ENCODE assay signal across 11 cellular contexts in genomic region chr7:7959979-7960670, GRCh38. TPM values are rescaled to one million over a fixed set of nuclear protein-coding genes. Genes with fewer than 3 reads are reported as not detected.
DNase-seq lines count a peak whose midpoint lies in the region; ATAC-seq, FAIRE-seq and TF ChIP-seq lines count a peak whose summit lies in the region.
"Had no signal": no experiment of that assay in that cellular context is flagged by ENCODE, and none has a peak within 500 bp of the region (broad histone marks: within the 10 kb centered on the region; RNA-seq: fewer than 3 reads in every experiment).

No MANE protein-coding gene starts in this region.

- no peak overlapping the region for H3K4me3 ChIP-seq in GM12878
- H3K4me3 ChIP-seq: gastrocnemius medialis had no signal

- DNase-seq in GM12878 (ENCODE audit: low read depth, low spot score) (peak; percentile 79), left lobe of liver (ENCODE audit: low spot score) (no peak)
- DNase-seq in activated naive CD8-positive, alpha-beta T cell treated with anti-CD3 and anti-CD28 coated beads for 36 hours = no peak
- no peak for DNase-seq in activated CD8-positive, alpha-beta T cell treated with anti-CD3 and anti-CD28 coated beads for 36 hours
- DNase-seq in activated CD4-positive, alpha-beta T cell treated with anti-CD3 and anti-CD28 coated beads, Interleukin-2, amount 50 U/mL, for 1 hour = no peak
- DNase-seq: gastrocnemius medialis, NCI-H187, T-cell had no signal

- SMC1A ChIA-PET in GM12878 (lab: Charles Lee; ENCODE audit: uncharacterized antibody, unreplicated experiment) = interaction anchor here (0.6 to 10.0 kb wide), 7 partner anchors 15 to 434 kb away, joined by 3 to 132 read pairs (median 3); no protein-coding TSS in a partner anchor

- H3K27me3 ChIP-seq in GM12878 (replicated peaks in 1 of 2; ENCODE audit: control insufficient read depth in 2 of 2, insufficient read depth in 2 of 2, low read length in 1 of 2) = no peaks in the 10 kb centered on the region
- H3K27me3 ChIP-seq: gastrocnemius medialis had no signal

- no peaks in the 10 kb centered on the region for H3K79me2 ChIP-seq in GM12878 (ENCODE audit: control insufficient read depth, insufficient read depth, low read length)

- peak; percentile 78 for FAIRE-seq in GM12878 (lab: Jason Lieb, UNC)

- TF ChIP-seq POLR2A in GM12878 (IDR thresholded peaks at IDR 0.05; ENCODE audit: low read depth, low read length) = no peak

- no peaks in the 10 kb centered on the region for H3K27me3 Mint-ChIP-seq in activated naive CD8-positive, alpha-beta T cell treated with anti-CD3 and anti-CD28 coated beads for 36 hours
- no peaks in the 10 kb centered on the region for H3K27me3 Mint-ChIP-seq in activated CD8-positive, alpha-beta T cell treated with anti-CD3 and anti-CD28 coated beads for 36 hours
- H3K27me3 Mint-ChIP-seq: T-cell had no signal

- H3K4me1 ChIP-seq in GM12878 (ENCODE audit: control insufficient read depth, insufficient read depth, low read length) = peaks cover 42% of the 10 kb centered on the region
- H3K4me1 ChIP-seq: gastrocnemius medialis had no signal

- no peaks in the 10 kb centered on the region for H3K36me3 ChIP-seq in GM12878 (ENCODE audit: control insufficient read depth in 2 of 2, insufficient read depth in 2 of 2, low read length in 1 of 2)
- H3K36me3 ChIP-seq: gastrocnemius medialis had no signal

- H3K9me3 ChIP-seq in GM12878 (replicated peaks; ENCODE audit: control insufficient read depth, insufficient read depth, low read length) = peaks cover 2% of the 10 kb centered on the region; the same call in 1 of the 3 replicates
- H3K9me3 ChIP-seq: gastrocnemius medialis had no signal

- RAD21 ChIA-PET in GM12878 (lab: Charles Lee; ENCODE audit: unreplicated experiment) = interaction anchor here (0.7 to 1.6 kb wide), 3 partner anchors 11 to 38 kb away, joined by 3 to 7 read pairs (median 3); no protein-coding TSS in a partner anchor

- peaks cover 4% of the 10 kb centered on the region for H3K4me1 Mint-ChIP-seq in activated naive CD8-positive, alpha-beta T cell treated with anti-CD3 and anti-CD28 coated beads for 36 hours
- peaks cover 4% of the 10 kb centered on the region for H3K4me1 Mint-ChIP-seq in activated CD8-positive, alpha-beta T cell treated with anti-CD3 and anti-CD28 coated beads for 36 hours (ENCODE audit: low read depth)

- TF ChIP-seq RAD21 in GM12878 (IDR thresholded peaks at IDR 0.05; ENCODE audit: insufficient read depth, low read depth, low read length) = peak; percentile 19; the same call in 1 of the 2 replicates

- peak; percentile 95 for ATAC-seq in GM19023 (IDR thresholded peaks at IDR 0.05; ENCODE audit: unreplicated experiment)
- peak; percentile 89 for ATAC-seq in GM21619 (IDR thresholded peaks at IDR 0.05; ENCODE audit: unreplicated experiment)
- peak; percentile 68 for ATAC-seq in HG03097 (IDR thresholded peaks at IDR 0.05; ENCODE audit: low FRiP score, unreplicated experiment)
- ATAC-seq in GM12878 = peak; percentile 94
- no peak for ATAC-seq in activated CD8-positive, alpha-beta T cell treated with anti-CD3 and anti-CD28 coated beads for 36 hours
- no peak for ATAC-seq in left lobe of liver
- ATAC-seq: gastrocnemius medialis, T-cell had no signal

- H3K4me3 Mint-ChIP-seq in activated naive CD8-positive, alpha-beta T cell treated with anti-CD3 and anti-CD28 coated beads for 36 hours = no peak overlapping the region
- H3K4me3 Mint-ChIP-seq in activated CD8-positive, alpha-beta T cell treated with anti-CD3 and anti-CD28 coated beads for 36 hours = no peak overlapping the region
- H3K4me3 Mint-ChIP-seq: T-cell had no signal

- no peaks in the 10 kb centered on the region for H4K20me1 ChIP-seq in GM12878 (ENCODE audit: control insufficient read depth, insufficient read depth)

- peak overlapping the region; percentile 64 for H3K4me2 ChIP-seq in GM12878 (ENCODE audit: control insufficient read depth, insufficient read depth)

- H2AFZ ChIP-seq in GM12878 (ENCODE audit: control insufficient read depth, low read depth, low read length) = no peak overlapping the region

- in situ Hi-C loops in GM12878 (cut with MboI) = no loop called here

- no peak overlapping the region for H3K9ac ChIP-seq in GM12878 (ENCODE audit: control insufficient read depth, insufficient read depth, low read length)

- no peak for TF ChIP-seq CTCF in GM12878 (IDR thresholded peaks at IDR 0.05 in 2 of 3, conservative IDR thresholded peaks at IDR 0.05 in 1 of 3; ENCODE audit: control insufficient read depth in 2 of 3, extremely low read depth in 1 of 3, insufficient read depth in 1 of 3, low read depth in 3 of 3, low read length in 3 of 3)
- no peak for TF ChIP-seq CTCF in activated CD8-positive, alpha-beta T cell treated with anti-CD3 and anti-CD28 coated beads for 36 hours (IDR thresholded peaks at IDR 0.05)

- POLR2A ChIA-PET in GM12878 (lab: Charles Lee) = interaction anchor here (0.5 to 1.0 kb wide), 6 partner anchors 8 to 104 kb away, joined by 3 to 5 read pairs (median 3); partner anchors contain the start of gene GLCCI1
- POLR2A ChIA-PET in activated CD8-positive, alpha-beta T cell treated with anti-CD3 and anti-CD28 coated beads for 36 hours (lab: Charles Lee) = interaction anchor here (1.1 kb wide), 1 partner anchor 8 kb away, joined by 3 read pairs; the partner anchor contains the start of gene GLCCI1

- WGBS in GM12878 (ENCODE audit: insufficient coverage, insufficient replicate concordance, low lambda C conversion rate, missing lambda C conversion rate) = 24% methylated on average over 4 of the region's 4 CpGs

- intact Hi-C loops in GM12878 (cut with micrococcal nuclease; ENCODE audit: unreplicated experiment) = no loop called here
- intact Hi-C loops in activated CD8-positive, alpha-beta T cell treated with anti-CD3 and anti-CD28 coated beads for 36 hours (cut with micrococcal nuclease) = no loop called here

- no peak overlapping the region for H3K27ac Mint-ChIP-seq in activated naive CD8-positive, alpha-beta T cell treated with anti-CD3 and anti-CD28 coated beads for 36 hours
- H3K27ac Mint-ChIP-seq in activated CD8-positive, alpha-beta T cell treated with anti-CD3 and anti-CD28 coated beads for 36 hours = no peak overlapping the region
- H3K27ac Mint-ChIP-seq: T-cell had no signal

- peak overlapping the region; percentile 43; the same call in 1 of the 2 replicates for H3K27ac ChIP-seq in GM12878 (ENCODE audit: control insufficient read depth, insufficient read depth)
- H3K27ac ChIP-seq: gastrocnemius medialis had no signal

- CTCF ChIA-PET in GM12878 (lab: Yijun Ruan, JAX) = interaction anchor here (0.8 to 1.4 kb wide), 3 partner anchors 9 to 279 kb away, joined by 3 to 5 read pairs (median 3); no protein-coding TSS in a partner anchor
- CTCF ChIA-PET in activated CD8-positive, alpha-beta T cell treated with anti-CD3 and anti-CD28 coated beads for 36 hours (lab: Charles Lee) = no interaction called here

- no peaks in the 10 kb centered on the region for H3K9me3 Mint-ChIP-seq in activated naive CD8-positive, alpha-beta T cell treated with anti-CD3 and anti-CD28 coated beads for 36 hours
- no peaks in the 10 kb centered on the region for H3K9me3 Mint-ChIP-seq in activated CD8-positive, alpha-beta T cell treated with anti-CD3 and anti-CD28 coated beads for 36 hours
- H3K9me3 Mint-ChIP-seq: T-cell had no signal

- H3K36me3 Mint-ChIP-seq in activated naive CD8-positive, alpha-beta T cell treated with anti-CD3 and anti-CD28 coated beads for 36 hours = no peaks in the 10 kb centered on the region
- no peaks in the 10 kb centered on the region for H3K36me3 Mint-ChIP-seq in activated CD8-positive, alpha-beta T cell treated with anti-CD3 and anti-CD28 coated beads for 36 hours (ENCODE audit: low read depth)

- peak; percentile 9 to 48; a peak in 1 of 4 replicates for TF ChIP-seq EP300 in GM12878 (IDR thresholded peaks at IDR 0.05; ENCODE audit: borderline replicate concordance in 1 of 2, control insufficient read depth in 1 of 2, low read depth in 2 of 2, low read length in 2 of 2)

- BruUV-seq in GM12878 (replicated peaks; lab: Mats Ljungman, UMichigan) = no TSS peak

TF ChIP-seq in GM12878, 131 proteins besides CTCF, POLR2A, EP300 and RAD21 (continues in another document):
- no peak for TF ChIP-seq ZBTB33 (IDR thresholded peaks at IDR 0.05)

RNA-seq across cellular contexts. Expression of gene GLCCI1, which starts 8.5 kb away (rescaled TPM):
- 212 and 234 TPM in 2 replicates for total RNA-seq in GM12878 (2013; cell fraction: nucleolus; rRNA removed)
- total RNA-seq in GM12878 (2014; rRNA removed) = 22.3 and 23.6 TPM in 2 replicates
- 33.4 and 39.8 TPM in 2 replicates for total RNA-seq in GM12878 (2014; rRNA removed; fragmentation: Illumina TruSeq; extraction: Trizol)
- total RNA-seq in GM12878 (2021) = 52.2 and 52.6 TPM in 2 replicates
- 25.4 TPM for polyA plus RNA-seq in GM12878 (2011; ENCODE audit: low read depth)
- 92.0 and 104 TPM in 2 replicates for polyA plus RNA-seq in GM12878 (2011; rRNA removed)
- polyA plus RNA-seq in GM12878 (2011; cell fraction: cytosol; rRNA removed) = 48.0 and 53.3 TPM in 2 replicates
- 93.7 and 109 TPM in 2 replicates for polyA plus RNA-seq in GM12878 (2011; cell fraction: nucleus; rRNA removed)
- polyA plus RNA-seq in GM12878 (2012) = 35.3 and 48.3 TPM in 2 replicates
- polyA plus RNA-seq in GM12878 (2014; fragmentation: Illumina TruSeq; extraction: Trizol) = 34.2 and 40.6 TPM in 2 replicates
- 10 to 100 TPM; 16.2 to 17.9 TPM for polyA plus RNA-seq in GM12878 (2014; fragmentation: Nextera tagmentation; extraction: Ambion mirVana)
- 32.9 and 34.7 TPM in 2 replicates for polyA plus RNA-seq in GM12878 (2014; rRNA removed)
- 10 to 100 TPM; 12.6 to 16.7 TPM for polyA plus RNA-seq in GM12878 (2016; fragmentation: Nextera tagmentation; extraction: Ambion mirVana)
- 134 and 207 TPM in 2 replicates for polyA minus RNA-seq in GM12878 (2011; rRNA and poly(A)+ RNA removed)
- polyA minus RNA-seq in GM12878 (2011; cell fraction: cytosol; rRNA and poly(A)+ RNA removed) = 40.4 and 48.7 TPM in 2 replicates
- polyA minus RNA-seq in GM12878 (2011; cell fraction: nucleus; rRNA and poly(A)+ RNA removed) = 165 and 313 TPM in 2 replicates
- total RNA-seq in activated naive CD8-positive, alpha-beta T cell treated with anti-CD3 and anti-CD28 coated beads for 36 hours = 1 to 10 TPM; 6.9 to 9.0 TPM
- 10 to 100 TPM; 11.3 to 13.0 TPM for total RNA-seq in activated CD8-positive, alpha-beta T cell treated with anti-CD3 and anti-CD28 coated beads for 36 hours
- 4.4 TPM for total RNA-seq in left lobe of liver

Comparison
In these comparisons a context has a peak if more than half of its experiments do, and no peak if none do; other contexts are left out.
1. ATAC-seq: peak in GM19023 (single experiment), GM21619 (single experiment), HG03097 (single experiment) and GM12878 (single experiment); none in activated CD8-positive, alpha-beta T cell treated with anti-CD3 and anti-CD28 coated beads for 36 hours (single experiment) and left lobe of liver (single experiment).